ENCODE assay signal across 14 cellular contexts in genomic region chr4:169100656-169101055, GRCh38.
DNase-seq lines count a peak whose midpoint lies in the region; ATAC-seq and TF ChIP-seq lines count a peak whose summit lies in the region.
"Had no signal": no experiment of that assay in that cellular context is flagged by ENCODE, and none has a peak within 500 bp of the region (broad histone marks: within the 10 kb centered on the region; RNA-seq: fewer than 3 reads in every experiment).

No MANE protein-coding gene starts in this region.

- no peaks in the 10 kb centered on the region for H3K9me3 Mint-ChIP-seq in stimulated activated memory B cell treated with anti-CD40 and anti-IgM and Interleukin-4, amounts not matched to agents 10 μg/mL and 1 μg/mL and 100 μg/mL, for 72 hours
- H3K9me3 Mint-ChIP-seq: activated T-helper 1 cell treated with anti-CD3 and anti-CD28 coated beads, Interleukin-12 subunit alpha, Interleukin-12 subunit beta, Interleukin-2, Interleukin-4 antibody, amounts not matched to agents 30 ng/mL and 10 ng/mL and 1 ng/mL, durations not matched to agents 14 hours and 24 hours and 36 hours had no signal

- TF ChIP-seq CTCF in esophagus muscularis mucosa (IDR thresholded peaks at IDR 0.05) (no peak), upper lobe of right lung (IDR thresholded peaks at IDR 0.05) (no peak)

- no peak overlapping the region for H3K4me3 Mint-ChIP-seq in stimulated activated memory B cell treated with anti-CD40 and anti-IgM and Interleukin-4, amounts not matched to agents 10 μg/mL and 1 μg/mL and 100 μg/mL, for 72 hours
- H3K4me3 Mint-ChIP-seq: activated T-helper 1 cell treated with anti-CD3 and anti-CD28 coated beads, Interleukin-12 subunit alpha, Interleukin-12 subunit beta, Interleukin-2, Interleukin-4 antibody, amounts not matched to agents 30 ng/mL and 10 ng/mL and 1 ng/mL, durations not matched to agents 14 hours and 24 hours and 36 hours; CD4-positive, CD25-positive, alpha-beta regulatory T cell; neural crest cell had no signal

- H3K4me1 ChIP-seq in esophagus muscularis mucosa (peaks cover 18 to 33% (median 30%) of the 10 kb centered on the region in 4 donors), upper lobe of right lung (no peaks in the 10 kb centered on the region)

- H3K27ac ChIP-seq in esophagus muscularis mucosa (replicated peaks in 1 of 4), result peak overlapping the region; percentile 18 to 67 (median 49)
- H3K27ac ChIP-seq in upper lobe of right lung, result no peak overlapping the region

- DNase-seq in NCI-H82 (lab: John Stamatoyannopoulos, UW) (peak; percentile 95), esophagus muscularis mucosa (ENCODE audit: extremely low spot score) (no peak), AML-193 (lab: John Stamatoyannopoulos, UW) (no peak), upper lobe of right lung (no peak), cerebellum (ENCODE audit: low spot score) (no peak)
- DNase-seq: CD4-positive, CD25-positive, alpha-beta regulatory T cell; GF-D8; Kasumi-1; NCI-H2029 treated with DMSO at 0.1 percent for 48 hours; stimulated activated CD4-positive, alpha-beta T cell treated with anti-CD3 and anti-CD28 coated beads, Interleukin-1b, Interleukin-23, amount 100 ng/mL, for 48 hours had no signal

- H3K4me1 Mint-ChIP-seq in stimulated activated memory B cell treated with anti-CD40 and anti-IgM and Interleukin-4, amounts not matched to agents 10 μg/mL and 1 μg/mL and 100 μg/mL, for 72 hours, result peaks cover 31% of the 10 kb centered on the region
- H3K4me1 Mint-ChIP-seq: CD4-positive, CD25-positive, alpha-beta regulatory T cell had no signal

- no peaks in the 10 kb centered on the region for H3K27me3 Mint-ChIP-seq in stimulated activated memory B cell treated with anti-CD40 and anti-IgM and Interleukin-4, amounts not matched to agents 10 μg/mL and 1 μg/mL and 100 μg/mL, for 72 hours

- ATAC-seq in GM19023 (IDR thresholded peaks at IDR 0.05; ENCODE audit: unreplicated experiment) (peak; percentile 11), upper lobe of right lung (no peak)
- no peak for ATAC-seq in stimulated activated memory B cell treated with anti-CD40 and anti-IgM and Interleukin-4, amounts not matched to agents 10 μg/mL and 1 μg/mL and 100 μg/mL, for 72 hours

- H3K9me3 ChIP-seq in esophagus muscularis mucosa, result no peaks in the 10 kb centered on the region
- no peaks in the 10 kb centered on the region for H3K9me3 ChIP-seq in upper lobe of right lung

- H3K4me3 ChIP-seq in esophagus muscularis mucosa, result no peak overlapping the region
- H3K4me3 ChIP-seq in upper lobe of right lung, result no peak overlapping the region

- H3K36me3 Mint-ChIP-seq in stimulated activated memory B cell treated with anti-CD40 and anti-IgM and Interleukin-4, amounts not matched to agents 10 μg/mL and 1 μg/mL and 100 μg/mL, for 72 hours, result peaks cover 12% of the 10 kb centered on the region
- H3K36me3 Mint-ChIP-seq: CD4-positive, CD25-positive, alpha-beta regulatory T cell had no signal

- TF ChIP-seq EP300 in esophagus muscularis mucosa (IDR thresholded peaks at IDR 0.05), result no peak

- WGBS in esophagus muscularis mucosa, result 99% methylated on average over 4 of the region's 4 CpGs

- intact Hi-C loops in esophagus muscularis mucosa (cut with DNase I) (no loop called here), upper lobe of right lung (cut with DNase I) (no loop called here)

- H3K27me3 ChIP-seq in esophagus muscularis mucosa, result no peaks in the 10 kb centered on the region
- H3K27me3 ChIP-seq in upper lobe of right lung, result no peaks in the 10 kb centered on the region

- peaks cover 0 to 30% (median 11%) of the 10 kb centered on the region in 4 donors for H3K36me3 ChIP-seq in esophagus muscularis mucosa
- peaks cover 23% of the 10 kb centered on the region for H3K36me3 ChIP-seq in upper lobe of right lung

- TF ChIP-seq POLR2A in esophagus muscularis mucosa (IDR thresholded peaks at IDR 0.05; ENCODE audit: low read depth), result no peak

- peak overlapping the region; percentile 80 for H3K27ac Mint-ChIP-seq in stimulated activated memory B cell treated with anti-CD40 and anti-IgM and Interleukin-4, amounts not matched to agents 10 μg/mL and 1 μg/mL and 100 μg/mL, for 72 hours
- H3K27ac Mint-ChIP-seq: activated T-helper 1 cell treated with anti-CD3 and anti-CD28 coated beads, Interleukin-12 subunit alpha, Interleukin-12 subunit beta, Interleukin-2, Interleukin-4 antibody, amounts not matched to agents 30 ng/mL and 10 ng/mL and 1 ng/mL, durations not matched to agents 14 hours and 24 hours and 36 hours had no signal
